ENCODE assay signal across 12 cellular contexts in the genomic region with DNA sequence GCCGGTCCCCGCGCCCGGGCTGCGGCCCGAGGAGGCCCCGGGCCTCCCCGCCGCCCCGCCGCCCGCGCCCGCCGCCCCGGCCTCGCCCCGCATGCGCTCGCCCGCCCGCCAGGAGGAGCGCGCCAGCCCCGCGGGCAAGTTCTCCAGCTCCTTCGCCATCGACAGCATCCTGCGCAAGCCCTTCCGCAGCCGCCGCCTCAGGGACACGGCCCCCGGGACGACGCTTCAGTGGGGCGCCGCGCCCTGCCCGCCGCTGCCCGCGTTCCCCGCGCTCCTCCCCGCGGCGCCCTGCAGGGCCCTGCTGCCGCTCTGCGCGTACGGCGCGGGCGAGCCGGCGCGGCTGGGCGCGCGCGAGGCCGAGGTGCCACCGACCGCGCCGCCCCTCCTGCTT. TPM values are rescaled to one million over a fixed set of nuclear protein-coding genes. Genes with fewer than 3 reads are reported as not detected.
A peak's percentile ranks its signal among the peaks of the same experiment; 100 is the strongest.
DNase-seq lines count a peak whose midpoint lies in the region; ATAC-seq and TF ChIP-seq lines count a peak whose summit lies in the region.
"Had no signal": no experiment of that assay in that cellular context is flagged by ENCODE, and none has a peak within 500 bp of the region (broad histone marks: within the 10 kb centered on the region; RNA-seq: fewer than 3 reads in every experiment).

No MANE protein-coding gene starts in this region.

- H3K27ac ChIP-seq in AG04450 (ENCODE audit: low read depth, low read length) (no peak overlapping the region), dorsolateral prefrontal cortex (peak overlapping the region in 19 of 59 donors; percentile 31 to 90 (median 77)), lung (ENCODE audit: low read depth in 1 of 2, low read length in 1 of 2) (peak overlapping the region in 1 of 2 donors; percentile 78)
- H3K27ac ChIP-seq: BLaER1, HL-60, right atrium auricular region had no signal

- H3K36me3 ChIP-seq in lung (ENCODE audit: control insufficient read depth in 2 of 2, insufficient read depth in 2 of 2, low read length in 2 of 2), result no peaks in the 10 kb centered on the region
- H3K36me3 ChIP-seq: BLaER1, right atrium auricular region had no signal

- TF ChIP-seq CTCF in AG04450 (IDR thresholded peaks at IDR 0.05; ENCODE audit: low read depth, low read length) (no peak), dorsolateral prefrontal cortex (IDR thresholded peaks at IDR 0.05 in 54 of 56, conservative IDR thresholded peaks at IDR 0.05 in 2 of 56; ENCODE audit: low read depth in 1 of 56, partially characterized antibody in 56 of 56) (no peak), lung (IDR thresholded peaks at IDR 0.05; ENCODE audit: control extremely low read depth, extremely low read depth) (no peak)

- peaks cover 4% of the 10 kb centered on the region for H3K9me3 Mint-ChIP-seq in activated CD4-positive, alpha-beta T cell treated with anti-CD3 and anti-CD28 coated beads, Interleukin-2, amount 10 ng/mL, durations not matched to agents 24 days and 14 days
- H3K9me3 Mint-ChIP-seq: effector memory CD8-positive, alpha-beta T cell had no signal

- intact Hi-C loops in dorsolateral prefrontal cortex (cut with DNase I), result loop anchor here in 1 of 2 donors (10.0 kb wide), 1 partner anchor 519 kb away; no protein-coding TSS in a partner anchor
- intact Hi-C loops in activated CD4-positive, alpha-beta T cell treated with anti-CD3 and anti-CD28 coated beads, Interleukin-2, amount 10 ng/mL, durations not matched to agents 24 days and 14 days (cut with micrococcal nuclease), result loop anchor here (5.0 to 10.0 kb wide), 2 partner anchors 299 to 519 kb away; no protein-coding TSS in a partner anchor

- H3K27me3 Mint-ChIP-seq in activated CD4-positive, alpha-beta T cell treated with anti-CD3 and anti-CD28 coated beads, Interleukin-2, amount 10 ng/mL, durations not matched to agents 24 days and 14 days, result peaks cover 63% of the 10 kb centered on the region

- no peak overlapping the region for H3K27ac Mint-ChIP-seq in activated CD4-positive, alpha-beta T cell treated with anti-CD3 and anti-CD28 coated beads, Interleukin-2, amount 10 ng/mL, durations not matched to agents 24 days and 14 days
- H3K27ac Mint-ChIP-seq: effector memory CD8-positive, alpha-beta T cell had no signal

- H3K4me3 ChIP-seq in AG04450 (ENCODE audit: low read depth, low read length) (0 out of 2 replicates have a peak overlapping the region, but pooled peaks have one; percentile 7), dorsolateral prefrontal cortex (peak overlapping the region in 40 of 59 donors; percentile 8 to 72 (median 58)), lung (peak overlapping the region; percentile 68)

- no peak for DNase-seq in AG04450 (ENCODE audit: low read depth, low spot score)
- DNase-seq in HEK293T (ENCODE audit: extremely low spot score), result peak; percentile 26
- no peak for DNase-seq in dorsolateral prefrontal cortex
- no peak for DNase-seq in lung (ENCODE audit: low spot score)
- DNase-seq in NCI-H128 (lab: John Stamatoyannopoulos, UW; ENCODE audit: unreplicated experiment), result no peak
- no peak for DNase-seq in activated CD4-positive, alpha-beta T cell treated with anti-CD3 and anti-CD28 coated beads, Interleukin-2, amount 10 ng/mL, durations not matched to agents 24 days and 14 days
- DNase-seq in cerebellum (ENCODE audit: low spot score), result no peak
- no peak for DNase-seq in AML-193 (lab: John Stamatoyannopoulos, UW)
- DNase-seq: effector memory CD8-positive, alpha-beta T cell had no signal

- POLR2A ChIA-PET in AG04450 (lab: Yijun Ruan, JAX) (no interaction called here), HEK293T (lab: Yijun Ruan, JAX) (interaction anchor here (1.1 kb wide), 1 partner anchor 74 kb away, joined by 3 read pairs; no protein-coding TSS in a partner anchor)

- CTCF ChIA-PET in AG04450 (lab: Charles Lee) (interaction anchor here (0.6 to 0.8 kb wide), 2 partner anchors 12 to 13 kb away, joined by 3 to 4 read pairs; no protein-coding TSS in a partner anchor), HEK293T (lab: Yijun Ruan, JAX) (interaction anchor here (0.7 to 1.3 kb wide), 4 partner anchors 9 to 401 kb away, joined by 3 to 4 read pairs (median 4); no protein-coding TSS in a partner anchor)

- H3K27me3 ChIP-seq in AG04450 (ENCODE audit: control insufficient read depth, insufficient read depth, low read length) (peaks cover 68% of the 10 kb centered on the region), dorsolateral prefrontal cortex (peaks cover 0 to 72% (median 56%) of the 10 kb centered on the region in 45 donors), lung (ENCODE audit: control insufficient read depth, insufficient read depth) (no peaks in the 10 kb centered on the region)

- H3K4me1 ChIP-seq in lung (ENCODE audit: control insufficient read depth in 2 of 2, insufficient read depth in 2 of 2, low read length in 2 of 2), result peaks cover 4 to 14% of the 10 kb centered on the region in 2 donors

- H3K36me3 Mint-ChIP-seq in activated CD4-positive, alpha-beta T cell treated with anti-CD3 and anti-CD28 coated beads, Interleukin-2, amount 10 ng/mL, durations not matched to agents 24 days and 14 days (ENCODE audit: low read depth), result peaks cover 4% of the 10 kb centered on the region

- peaks cover 14% of the 10 kb centered on the region for H3K4me1 Mint-ChIP-seq in activated CD4-positive, alpha-beta T cell treated with anti-CD3 and anti-CD28 coated beads, Interleukin-2, amount 10 ng/mL, durations not matched to agents 24 days and 14 days

- no peak for ATAC-seq in lung (ENCODE audit: insufficient read depth, low FRiP score)
- ATAC-seq: effector memory CD8-positive, alpha-beta T cell had no signal

- no peak overlapping the region for H3K4me3 Mint-ChIP-seq in activated CD4-positive, alpha-beta T cell treated with anti-CD3 and anti-CD28 coated beads, Interleukin-2, amount 10 ng/mL, durations not matched to agents 24 days and 14 days

- WGBS in lung, 2 donors, result 2% methylated on average over 27 to 67 of the region's 67 CpGs

- H3K9me3 ChIP-seq in AG04450 (ENCODE audit: control insufficient read depth, insufficient read depth, low read length), result peaks cover 12% of the 10 kb centered on the region; the same call in 1 of the 2 replicates
- H3K9me3 ChIP-seq in lung (ENCODE audit: control insufficient read depth in 2 of 2, insufficient read depth in 1 of 2, low read length in 1 of 2), result no peaks in the 10 kb centered on the region
- H3K9me3 ChIP-seq: right atrium auricular region had no signal

TF ChIP-seq in HEK293T, 16 proteins besides CTCF, POLR2A, EP300 and RAD21:
- TF ChIP-seq CTBP1 (IDR thresholded peaks at IDR 0.05; ENCODE audit: borderline replicate concordance) (no peak), SUZ12 (IDR thresholded peaks at IDR 0.05) (no peak), ELF4 (IDR thresholded peaks at IDR 0.05) (no peak), TARDBP (IDR thresholded peaks at IDR 0.05) (no peak), NFRKB (IDR thresholded peaks at IDR 0.05) (no peak), ARNT (IDR thresholded peaks at IDR 0.05) (peak; percentile 18; the same call in 1 of the 2 replicates)

RNA-seq across cellular contexts. Expression of gene FOXQ1, which starts 1.5 kb away (rescaled TPM):
- polyA plus RNA-seq in AG04450 (2011; rRNA removed), result 0.07 TPM in 1 of 2 replicates, not detected in the other
- polyA minus RNA-seq in AG04450 (2011; rRNA and poly(A)+ RNA removed), result 0.17 TPM in 1 of 2 replicates, not detected in the other
- 10 to 100 TPM in 1 of 120 experiments, 1 to 10 TPM in 119; 1.4 to 10.0 (median 4.2) TPM for total RNA-seq in dorsolateral prefrontal cortex
- 10 to 100 TPM in 1 of 2 donors, 1 to 10 TPM in 1; 2.0 to 22.9 TPM for total RNA-seq in lung
- 10 to 100 TPM in 1 of 2 donors, 1 to 10 TPM in 1; 1.5 to 11.7 TPM for polyA plus RNA-seq in lung
- total RNA-seq in activated CD4-positive, alpha-beta T cell treated with anti-CD3 and anti-CD28 coated beads, Interleukin-2, amount 10 ng/mL, durations not matched to agents 24 days and 14 days, result not detected in 2 replicates
- total RNA-seq in cerebellum, result 2.4 TPM
- total RNA-seq: right atrium auricular region had no signal

Comparison
In these comparisons a context has a peak if more than half of its experiments do, and no peak if none do; other contexts are left out.
1. H3K4me3 ChIP-seq: peak in every context shown above with its lines; median percentile 68 in lung; 58 in dorsolateral prefrontal cortex; 7 in AG04450.